ENCODE assay signal across 8 cellular contexts in the genomic region with DNA sequence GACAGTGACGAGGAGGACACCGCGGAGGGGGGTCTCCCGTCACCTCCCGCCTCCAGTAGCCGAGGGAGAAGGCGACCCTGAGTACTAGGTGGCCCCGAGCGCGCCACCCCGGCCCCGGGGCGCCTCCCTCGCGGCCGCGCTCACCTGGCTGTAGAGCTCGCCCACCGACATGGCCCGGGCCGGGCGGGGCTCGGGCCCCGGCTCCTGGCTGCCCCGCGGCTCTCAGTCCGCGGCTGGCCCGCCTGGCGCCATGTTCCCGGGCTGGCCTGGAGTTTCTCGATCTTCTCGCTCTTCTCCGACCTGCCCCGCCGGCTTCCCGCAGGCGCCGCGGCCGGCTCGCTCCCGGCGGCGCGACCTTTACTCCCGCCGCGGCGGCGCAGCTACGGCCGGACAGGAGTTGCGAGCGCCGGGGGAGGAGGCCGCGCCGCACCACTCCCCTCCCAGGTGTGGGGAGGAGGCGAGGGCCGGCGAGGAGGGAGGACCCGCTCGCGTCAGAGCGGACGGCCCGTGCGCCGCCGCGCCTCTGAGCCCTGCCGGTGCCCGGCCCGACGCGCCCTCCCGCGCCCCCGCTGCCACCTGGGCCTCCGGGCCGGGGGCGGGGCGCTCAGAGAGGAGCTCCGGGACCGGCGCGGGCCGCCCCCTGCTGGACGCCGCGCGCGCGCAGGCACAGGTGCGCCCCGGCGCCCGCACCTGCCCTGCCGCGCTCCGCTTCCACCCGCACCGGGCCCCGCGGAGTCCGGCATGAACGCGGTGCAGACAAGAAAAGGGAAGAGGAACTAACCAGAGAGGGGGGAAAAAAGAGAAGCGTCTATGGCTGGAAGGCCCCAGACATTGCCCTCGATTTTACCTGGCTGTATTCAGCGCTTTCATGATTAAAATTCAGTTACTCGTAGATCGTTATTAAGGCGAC. TPM values are rescaled to one million over a fixed set of nuclear protein-coding genes. Genes with fewer than 3 reads are reported as not detected.
A peak's percentile ranks its signal among the peaks of the same experiment; 100 is the strongest.
DNase-seq lines count a peak whose midpoint lies in the region; ATAC-seq and TF ChIP-seq lines count a peak whose summit lies in the region.

A gene (minus strand): TSS at position 525 of the 910 bp plus-strand sequence. CDS start 354 bp downstream, at position 171.

- H3K4me3 Mint-ChIP-seq in stimulated activated effector memory CD8-positive, alpha-beta T cell treated with anti-CD3 and anti-CD28 coated beads, Interleukin-12 subunit alpha, Interleukin-12 subunit beta, amount 100 ng/mL, for 72 hours: peak within 1 kb of the TSS; percentile 49

- peaks cover 17% of the 10 kb centered on the region for H3K4me1 Mint-ChIP-seq in stimulated activated effector memory CD8-positive, alpha-beta T cell treated with anti-CD3 and anti-CD28 coated beads, Interleukin-12 subunit alpha, Interleukin-12 subunit beta, amount 100 ng/mL, for 72 hours

- intact Hi-C loops in colonic mucosa (cut with DNase I): loop anchor here (5.0 kb wide), 1 partner anchor 83 kb away; no protein-coding TSS in a partner anchor

- no peaks in the 10 kb centered on the region for H3K4me1 ChIP-seq in colonic mucosa
- H3K4me1 ChIP-seq in mesodermal cell (ENCODE audit: control insufficient read depth, insufficient read depth, low read length, poor library complexity, severe bottlenecking): no peaks in the 10 kb centered on the region

- no peaks in the 10 kb centered on the region for H3K9me3 Mint-ChIP-seq in stimulated activated effector memory CD8-positive, alpha-beta T cell treated with anti-CD3 and anti-CD28 coated beads, Interleukin-12 subunit alpha, Interleukin-12 subunit beta, amount 100 ng/mL, for 72 hours

- TF ChIP-seq CTCF in WERI-Rb-1 (IDR thresholded peaks at IDR 0.05; ENCODE audit: low read depth, low read length): peak; percentile 69
- TF ChIP-seq CTCF in colonic mucosa (IDR thresholded peaks at IDR 0.05): peak; percentile 29

- no peaks in the 10 kb centered on the region for H3K36me3 Mint-ChIP-seq in stimulated activated effector memory CD8-positive, alpha-beta T cell treated with anti-CD3 and anti-CD28 coated beads, Interleukin-12 subunit alpha, Interleukin-12 subunit beta, amount 100 ng/mL, for 72 hours

- H3K27ac Mint-ChIP-seq in stimulated activated effector memory CD8-positive, alpha-beta T cell treated with anti-CD3 and anti-CD28 coated beads, Interleukin-12 subunit alpha, Interleukin-12 subunit beta, amount 100 ng/mL, for 72 hours: no peak within 1 kb of the TSS

- DNase-seq in Daoy (ENCODE audit: low read depth) (peak; percentile 62), Kasumi-1 (lab: John Stamatoyannopoulos, UW) (peak; percentile 38 to 49), WERI-Rb-1 (peak; percentile 80), colonic mucosa (peak; percentile 85), medulla oblongata (ENCODE audit: extremely low spot score) (no peak)
- DNase-seq in stimulated activated effector memory CD8-positive, alpha-beta T cell treated with anti-CD3 and anti-CD28 coated beads, Interleukin-12 subunit alpha, Interleukin-12 subunit beta, amount 100 ng/mL, for 72 hours (ENCODE audit: low spot score in 2 of 2): peak; percentile 28 to 66

- peak; percentile 62 for ATAC-seq in GM21528 (IDR thresholded peaks at IDR 0.05; ENCODE audit: low FRiP score, unreplicated experiment)
- ATAC-seq in stimulated activated effector memory CD8-positive, alpha-beta T cell treated with anti-CD3 and anti-CD28 coated beads, Interleukin-12 subunit alpha, Interleukin-12 subunit beta, amount 100 ng/mL, for 72 hours: peak; percentile 82

- H3K27me3 ChIP-seq in WERI-Rb-1 (ENCODE audit: insufficient read depth, low read depth, severe bottlenecking): peaks cover 12% of the 10 kb centered on the region
- peaks cover 12% of the 10 kb centered on the region for H3K27me3 ChIP-seq in colonic mucosa

- 2 to 4% methylated on average over 62 to 87 of the region's 115 CpGs for WGBS in mesodermal cell (ENCODE audit: insufficient coverage in 2 of 2), 2 experiments

- peak within 1 kb of the TSS; percentile 84 to 89 for H3K9ac ChIP-seq in colonic mucosa (ENCODE audit: low read depth in 2 of 2, low read length in 2 of 2)

- H3K4me3 ChIP-seq in WERI-Rb-1 (ENCODE audit: low read depth, low read length) (peak within 1 kb of the TSS; percentile 44), colonic mucosa (peak within 1 kb of the TSS; percentile 55), mesodermal cell (ENCODE audit: extremely low read depth, insufficient read depth, low read length, poor library complexity, severe bottlenecking) (peak within 1 kb of the TSS; percentile 45)

- H3K36me3 ChIP-seq in WERI-Rb-1 (no peaks in the 10 kb centered on the region), colonic mucosa (no peaks in the 10 kb centered on the region), mesodermal cell (ENCODE audit: control insufficient read depth, insufficient read depth, low read length) (no peaks in the 10 kb centered on the region)

- H3K27ac ChIP-seq in WERI-Rb-1: peak within 1 kb of the TSS; percentile 35; the same call in 1 of the 2 replicates
- H3K27ac ChIP-seq in colonic mucosa: peak within 1 kb of the TSS; percentile 74
- no peak within 1 kb of the TSS for H3K27ac ChIP-seq in mesodermal cell (ENCODE audit: low read depth, low read length, severe bottlenecking)

- no peaks in the 10 kb centered on the region for H3K9me3 ChIP-seq in WERI-Rb-1 (ENCODE audit: severe bottlenecking)
- H3K9me3 ChIP-seq in colonic mucosa: no peaks in the 10 kb centered on the region
- no peaks in the 10 kb centered on the region for H3K9me3 ChIP-seq in mesodermal cell (ENCODE audit: control insufficient read depth, low read length)

RNA-seq across cellular contexts. Expression of the gene that starts here (rescaled TPM):
- 2.8 and 3.1 TPM in 2 replicates for total RNA-seq in Daoy (2014; rRNA removed; shearing (Covaris generic))
- total RNA-seq in colonic mucosa: 100 to 1,000 TPM; 106 to 132 TPM
- polyA plus RNA-seq in mesodermal cell (2013, experiment 1 of 2): 2.0 TPM
- 1.9 TPM for polyA plus RNA-seq in mesodermal cell (2013, experiment 2 of 2)

Comparison
In these comparisons a context has a peak if more than half of its experiments do, and no peak if none do; other contexts are left out.
1. RNA of the gene that starts here (total RNA-seq): 106 to 132 TPM in colonic mucosa; 2.8 to 3.1 TPM in Daoy; every median in the first group is over 10 times any median in the second.
2. Peak in every context shown above with its lines, with median percentiles within 50 percentile points of each other: H3K4me3 ChIP-seq.